In the genomic region with DNA sequence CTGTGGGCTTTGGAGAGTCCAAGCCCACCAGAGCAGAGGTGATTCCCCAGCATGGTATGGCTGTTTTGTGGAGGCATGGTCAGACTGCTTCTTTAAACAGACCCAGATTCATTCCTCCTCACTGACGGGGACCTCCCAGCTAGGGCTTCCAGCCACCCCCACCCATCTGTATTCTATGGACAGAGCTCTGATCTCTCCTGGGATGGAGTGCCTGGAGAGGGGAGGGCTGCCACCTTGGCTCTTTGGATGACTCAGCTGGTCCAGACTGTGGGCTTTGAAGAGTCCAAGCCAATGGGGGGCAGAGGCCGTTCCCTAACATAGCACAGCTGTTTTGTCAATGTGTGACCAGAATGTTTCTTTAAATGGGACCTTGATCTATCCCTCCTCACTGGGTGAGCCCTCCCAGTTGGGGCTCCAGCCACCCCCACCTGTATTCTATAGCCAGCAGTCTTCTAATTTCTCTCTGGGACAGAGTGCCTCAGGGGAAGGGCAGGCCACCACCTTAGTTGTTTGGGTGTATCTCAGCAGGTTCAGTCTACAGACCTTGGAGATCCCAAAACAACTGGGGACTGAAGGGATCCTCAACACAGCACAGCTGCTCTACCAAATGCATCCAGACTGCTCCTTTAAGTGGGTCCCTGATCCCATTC, we compare ENCODE assay signal across 25 cellular contexts.
"Had no signal": no experiment of that assay in that cellular context is flagged by ENCODE, and none has a peak within 500 bp of the region (broad histone marks: within the 10 kb centered on the region; RNA-seq: fewer than 3 reads in every experiment).

No MANE protein-coding gene starts in this region.

- H3K36me3 ChIP-seq: brain microvascular endothelial cell, colonic mucosa, esophagus squamous epithelium, gastroesophageal sphincter had no signal

- DNase-seq: activated CD4-positive, alpha-beta memory T cell treated with anti-CD3 and anti-CD28 coated beads for 36 hours; activated CD4-positive, alpha-beta T cell treated with anti-CD3 and anti-CD28 coated beads for 36 hours; activated CD4-positive, alpha-beta T cell treated with anti-CD3 and anti-CD28 coated beads, Interleukin-2, amount 10 ng/mL, durations not matched to agents 24 days and 14 days; activated CD4-positive, CD25-positive, alpha-beta regulatory T cell; activated CD4-positive, CD25-positive, alpha-beta regulatory T cell treated with anti-CD3 and anti-CD28 coated beads, Interleukin-2, amount 50 U/mL, for 72 hours; activated CD8-positive, alpha-beta memory T cell treated with anti-CD3 and anti-CD28 coated beads, Interleukin-2, amount 10 ng/mL, durations not matched to agents 7 days and 5 days; activated CD8-positive, alpha-beta memory T cell treated with anti-CD3 and anti-CD28 coated beads, Interleukin-2, amount 50 U/mL, for 4 hours; activated CD8-positive, alpha-beta T cell treated with anti-CD3 and anti-CD28 coated beads, Interleukin-2, amount 10 ng/mL, durations not matched to agents 7 days and 5 days; activated effector memory CD4-positive, alpha-beta T cell treated with anti-CD3 and anti-CD28 coated beads, Interleukin-2, amount 50 U/mL, for 16 hours; activated naive CD4-positive, alpha-beta T cell treated with anti-CD3 and anti-CD28 coated beads for 36 hours; activated naive CD8-positive, alpha-beta T cell treated with anti-CD3 and anti-CD28 coated beads, Interleukin-2, amount 10 ng/mL, durations not matched to agents 7 days and 5 days; activated T-cell treated with anti-CD3 and anti-CD28 coated beads, Interleukin-2, amount 50 U/mL, for 1 hour; activated T-cell treated with anti-CD3 and anti-CD28 coated beads, Interleukin-2, amount 50 U/mL, for 48 hours; brain microvascular endothelial cell; caudate nucleus; colonic mucosa; effector CD8-positive, alpha-beta T cell; esophagus squamous epithelium; foreskin melanocyte; T-helper 2 cell had no signal

- H3K27me3 ChIP-seq: brain microvascular endothelial cell, colonic mucosa, esophagus squamous epithelium, gastroesophageal sphincter had no signal

- H3K4me3 Mint-ChIP-seq: activated CD4-positive, alpha-beta memory T cell treated with anti-CD3 and anti-CD28 coated beads for 36 hours; activated CD4-positive, alpha-beta T cell treated with anti-CD3 and anti-CD28 coated beads for 36 hours; activated CD4-positive, alpha-beta T cell treated with anti-CD3 and anti-CD28 coated beads, Interleukin-2, amount 10 ng/mL, durations not matched to agents 24 days and 14 days; activated CD8-positive, alpha-beta memory T cell treated with anti-CD3 and anti-CD28 coated beads, Interleukin-2, amount 10 ng/mL, durations not matched to agents 7 days and 5 days; activated CD8-positive, alpha-beta T cell treated with anti-CD3 and anti-CD28 coated beads, Interleukin-2, amount 10 ng/mL, durations not matched to agents 7 days and 5 days; activated naive CD4-positive, alpha-beta T cell treated with anti-CD3 and anti-CD28 coated beads for 36 hours; activated naive CD8-positive, alpha-beta T cell treated with anti-CD3 and anti-CD28 coated beads, Interleukin-2, amount 10 ng/mL, durations not matched to agents 7 days and 5 days; activated T-helper 1 cell treated with anti-CD3 and anti-CD28 coated beads, Interleukin-12 subunit alpha, Interleukin-12 subunit beta, Interleukin-2, Interleukin-4 antibody, amounts not matched to agents 30 ng/mL and 10 ng/mL and 1 ng/mL, durations not matched to agents 14 hours and 24 hours and 36 hours had no signal

- H3K4me1 Mint-ChIP-seq: activated CD4-positive, alpha-beta T cell treated with anti-CD3 and anti-CD28 coated beads for 36 hours; activated CD4-positive, alpha-beta T cell treated with anti-CD3 and anti-CD28 coated beads, Interleukin-2, amount 10 ng/mL, durations not matched to agents 24 days and 14 days; activated CD8-positive, alpha-beta memory T cell treated with anti-CD3 and anti-CD28 coated beads, Interleukin-2, amount 10 ng/mL, durations not matched to agents 7 days and 5 days; activated naive CD8-positive, alpha-beta T cell treated with anti-CD3 and anti-CD28 coated beads, Interleukin-2, amount 10 ng/mL, durations not matched to agents 7 days and 5 days had no signal

- H3K9me3 Mint-ChIP-seq: activated CD4-positive, alpha-beta T cell treated with anti-CD3 and anti-CD28 coated beads, Interleukin-2, amount 10 ng/mL, durations not matched to agents 24 days and 14 days had no signal

- H3K4me1 ChIP-seq: colonic mucosa, esophagus squamous epithelium, gastroesophageal sphincter had no signal

- H3K9me3 ChIP-seq: colonic mucosa, esophagus squamous epithelium, gastroesophageal sphincter had no signal

- H3K27ac Mint-ChIP-seq: activated CD4-positive, alpha-beta memory T cell treated with anti-CD3 and anti-CD28 coated beads for 36 hours; activated CD4-positive, alpha-beta T cell treated with anti-CD3 and anti-CD28 coated beads for 36 hours; activated CD4-positive, alpha-beta T cell treated with anti-CD3 and anti-CD28 coated beads, Interleukin-2, amount 10 ng/mL, durations not matched to agents 24 days and 14 days; activated CD8-positive, alpha-beta memory T cell treated with anti-CD3 and anti-CD28 coated beads, Interleukin-2, amount 10 ng/mL, durations not matched to agents 7 days and 5 days; activated CD8-positive, alpha-beta T cell treated with anti-CD3 and anti-CD28 coated beads, Interleukin-2, amount 10 ng/mL, durations not matched to agents 7 days and 5 days; activated naive CD4-positive, alpha-beta T cell treated with anti-CD3 and anti-CD28 coated beads for 36 hours; activated naive CD4-positive, alpha-beta T cell treated with anti-CD3 and anti-CD28 coated beads, Interleukin-2, amount 50 U/mL, for 72 hours; activated naive CD8-positive, alpha-beta T cell treated with anti-CD3 and anti-CD28 coated beads, Interleukin-2, amount 10 ng/mL, durations not matched to agents 7 days and 5 days; activated T-helper 1 cell treated with anti-CD3 and anti-CD28 coated beads, Interleukin-12 subunit alpha, Interleukin-12 subunit beta, Interleukin-2, Interleukin-4 antibody, amounts not matched to agents 30 ng/mL and 10 ng/mL and 1 ng/mL, durations not matched to agents 14 hours and 24 hours and 36 hours; activated T-helper 2 cell treated with anti-CD3 and anti-CD28 coated beads, Interferon-gamma antibody, Interleukin-2, Interleukin-4, amounts not matched to agents 10 μg/mL and 5 μg/mL and 100 μg/mL, durations not matched to agents 14 hours and 24 hours and 36 hours had no signal

- ATAC-seq: activated CD4-positive, alpha-beta T cell treated with anti-CD3 and anti-CD28 coated beads for 36 hours; activated CD8-positive, alpha-beta memory T cell treated with anti-CD3 and anti-CD28 coated beads, Interleukin-2, amount 10 ng/mL, durations not matched to agents 7 days and 5 days; activated CD8-positive, alpha-beta T cell treated with anti-CD3 and anti-CD28 coated beads, Interleukin-2, amount 10 ng/mL, durations not matched to agents 7 days and 5 days; activated naive CD4-positive, alpha-beta T cell treated with anti-CD3 and anti-CD28 coated beads, Interleukin-2, amount 50 U/mL, for 72 hours; gastroesophageal sphincter had no signal

- H3K36me3 Mint-ChIP-seq: activated CD4-positive, alpha-beta memory T cell treated with anti-CD3 and anti-CD28 coated beads for 36 hours; activated CD8-positive, alpha-beta memory T cell treated with anti-CD3 and anti-CD28 coated beads, Interleukin-2, amount 10 ng/mL, durations not matched to agents 7 days and 5 days; activated naive CD8-positive, alpha-beta T cell treated with anti-CD3 and anti-CD28 coated beads, Interleukin-2, amount 10 ng/mL, durations not matched to agents 7 days and 5 days had no signal

- H3K27ac ChIP-seq: brain microvascular endothelial cell, colonic mucosa, epithelial cell of prostate, esophagus squamous epithelium, gastroesophageal sphincter had no signal

- H3K4me3 ChIP-seq: colonic mucosa, esophagus squamous epithelium, gastroesophageal sphincter had no signal
